ENCODE assay signal across 1 cellular context in genomic region chr1:211382182-211382713, GRCh38.
TF ChIP-seq lines count a peak whose summit lies in the region.

No MANE protein-coding gene starts in this region.

TF ChIP-seq in K562, 482 proteins besides CTCF, POLR2A, EP300 and RAD21 (continued from another document and continues in another):
- TF ChIP-seq CHD7 (IDR thresholded peaks at IDR 0.05; ENCODE audit: low read depth, low read length): no peak
- no peak for TF ChIP-seq TFE3 (CRISPR knock-in tag; IDR thresholded peaks at IDR 0.05)
- no peak for TF ChIP-seq HES1 (IDR thresholded peaks at IDR 0.05; ENCODE audit: low read depth)
- TF ChIP-seq MECOM (CRISPR knock-in tag; IDR thresholded peaks at IDR 0.05): 0 out of 2 replicates have a peak, but pooled peaks have one; percentile 34
- no peak for TF ChIP-seq HMG20B (CRISPR knock-in tag; IDR thresholded peaks at IDR 0.05)
- no peak for TF ChIP-seq TAL1 (IDR thresholded peaks at IDR 0.05)
- no peak for TF ChIP-seq ZNF143 (CRISPR knock-in tag; IDR thresholded peaks at IDR 0.05)
- no peak for TF ChIP-seq ETV5 (CRISPR knock-in tag; IDR thresholded peaks at IDR 0.05; ENCODE audit: low read depth)
- TF ChIP-seq RREB1 (CRISPR knock-in tag; IDR thresholded peaks at IDR 0.05): no peak
- no peak for TF ChIP-seq ESRRA (IDR thresholded peaks at IDR 0.05; ENCODE audit: borderline replicate concordance, low read depth)
- 0 out of 2 replicates have a peak, but pooled peaks have one; percentile 19 for TF ChIP-seq CHAMP1 (IDR thresholded peaks at IDR 0.05)
- peak; percentile 67; the same call in 1 of the 2 replicates for TF ChIP-seq PHF21A (IDR thresholded peaks at IDR 0.05; ENCODE audit: borderline replicate concordance, low read depth)
- TF ChIP-seq POLR2B (IDR thresholded peaks at IDR 0.05; ENCODE audit: low read depth, partially characterized antibody): no peak
- no peak for TF ChIP-seq NBN (IDR thresholded peaks at IDR 0.05; ENCODE audit: low read depth)
- no peak for TF ChIP-seq MTA3 (IDR thresholded peaks at IDR 0.05; ENCODE audit: borderline replicate concordance)
- no peak for TF ChIP-seq NR0B1 (IDR thresholded peaks at IDR 0.05; ENCODE audit: partially characterized antibody)
- TF ChIP-seq ZNF511 (CRISPR knock-in tag; IDR thresholded peaks at IDR 0.05): no peak
- TF ChIP-seq NCOR1 (IDR thresholded peaks at IDR 0.05): peak; percentile 4; the same call in 1 of the 2 replicates
- no peak for TF ChIP-seq RBM14 (IDR thresholded peaks at IDR 0.05; ENCODE audit: borderline replicate concordance, insufficient read depth, low read depth, low read length)
- TF ChIP-seq YBX1 (IDR thresholded peaks at IDR 0.05): no peak
- no peak for TF ChIP-seq TSC22D4 (tag; IDR thresholded peaks at IDR 0.05)
- TF ChIP-seq ARID2 (IDR thresholded peaks at IDR 0.05): no peak
